In the genomic region with DNA sequence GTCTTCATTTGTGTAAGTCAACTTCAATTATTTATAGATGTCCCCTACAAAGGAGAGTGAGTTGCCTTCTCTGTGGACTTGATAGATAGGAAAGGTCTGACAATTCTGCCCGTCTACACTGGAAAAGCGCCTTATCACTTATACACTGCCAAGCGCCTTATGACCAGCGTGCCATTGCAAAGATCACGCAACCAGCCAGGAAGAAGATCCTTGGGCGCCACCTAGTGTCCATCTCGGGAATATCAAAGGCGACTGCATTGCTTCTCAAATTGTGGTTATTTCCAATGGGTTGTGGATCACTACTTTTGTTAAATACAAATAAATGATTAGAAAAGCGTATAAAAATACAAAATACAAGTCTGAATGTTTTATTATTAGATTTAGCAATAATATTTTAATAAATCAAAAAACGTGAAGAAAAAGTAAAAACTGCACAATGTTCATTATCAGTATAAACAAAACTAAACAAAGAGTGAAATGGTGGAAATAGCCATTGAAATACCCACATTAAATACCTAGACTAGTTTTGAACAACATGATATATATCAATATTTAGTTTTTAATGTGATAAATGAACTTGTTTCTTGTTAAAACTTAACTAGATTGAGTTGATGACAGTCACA, we compare ENCODE assay signal across 1 cellular context.
TF ChIP-seq lines count a peak whose summit lies in the region.

No MANE protein-coding gene starts in this region.

TF ChIP-seq in H1, 55 proteins besides CTCF, POLR2A, EP300 and RAD21 (continued from another document):
- no peak for TF ChIP-seq MAFK (IDR thresholded peaks at IDR 0.05; ENCODE audit: low read depth, low read length)
- TF ChIP-seq EZH2 (IDR thresholded peaks at IDR 0.05; ENCODE audit: low read depth, low read length, severe bottlenecking), result no peak
- TF ChIP-seq RBBP5 (IDR thresholded peaks at IDR 0.05; ENCODE audit: borderline replicate concordance, low read depth, low read length), result no peak
- no peak for TF ChIP-seq GABPA (IDR thresholded peaks at IDR 0.05; ENCODE audit: borderline replicate concordance, insufficient read depth, low read length)
